Comparison of ENCODE assay signal across 9 cellular contexts in the genomic region with DNA sequence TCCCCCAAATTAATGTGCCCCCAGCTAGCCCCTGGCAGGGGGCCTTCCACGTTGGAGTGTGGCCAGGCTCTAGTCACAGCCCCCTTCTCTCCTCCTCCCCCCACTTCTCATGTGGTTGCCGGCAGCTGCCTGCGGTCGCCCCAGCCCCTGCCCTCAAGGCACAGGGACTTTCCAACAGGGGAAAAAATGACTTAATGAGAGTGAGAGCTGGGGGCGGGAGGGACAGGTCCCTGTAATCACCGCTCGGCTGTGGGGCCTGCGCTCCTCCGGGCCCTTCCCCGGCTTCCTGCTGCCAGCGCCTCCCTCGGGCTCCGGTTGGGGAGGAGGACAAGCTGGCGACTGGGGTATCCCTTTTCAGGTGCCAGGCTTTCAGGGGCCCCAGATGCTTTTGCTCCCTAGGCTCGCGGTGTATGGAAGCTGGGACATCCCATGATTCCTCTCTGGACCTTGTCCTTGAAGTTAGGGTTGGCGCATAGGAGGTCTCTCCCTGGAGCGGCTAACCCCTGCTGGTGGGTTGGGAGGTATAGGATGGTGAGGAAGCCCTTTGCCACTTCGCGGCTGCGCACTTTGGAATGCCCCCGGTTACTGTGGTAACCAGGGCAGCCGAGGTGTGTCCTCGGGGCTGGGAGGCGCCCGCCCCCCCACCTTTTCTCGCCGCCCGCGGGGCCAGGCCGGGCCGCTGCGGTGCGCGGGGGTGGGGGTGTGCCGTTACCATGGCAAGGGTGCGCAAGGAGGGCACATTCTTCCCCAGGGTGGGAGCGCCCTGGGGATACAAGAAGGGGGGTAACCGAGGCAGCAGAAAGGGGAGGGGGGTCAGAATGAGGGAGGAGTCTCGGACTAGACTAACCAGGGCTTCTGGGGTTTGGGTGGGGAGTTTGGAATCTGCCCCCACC. TPM values are rescaled to one million over a fixed set of nuclear protein-coding genes. Genes with fewer than 3 reads are reported as not detected.
DNase-seq lines count a peak whose midpoint lies in the region; ATAC-seq and TF ChIP-seq lines count a peak whose summit lies in the region.
"Had no signal": no experiment of that assay in that cellular context is flagged by ENCODE, and none has a peak within 500 bp of the region (broad histone marks: within the 10 kb centered on the region; RNA-seq: fewer than 3 reads in every experiment).

No MANE protein-coding gene starts in this region.

- H3K4me1 ChIP-seq in stomach = peaks cover 31 to 47% (median 39%) of the 10 kb centered on the region in 4 donors

- H3K27ac ChIP-seq in stomach = peak overlapping the region in 2 of 5 donors; percentile 10 to 46
- H3K27ac ChIP-seq: adrenal gland had no signal

- no peak for TF ChIP-seq POLR2A in stomach (IDR thresholded peaks at IDR 0.05)

- no peaks in the 10 kb centered on the region for H3K36me3 ChIP-seq in stomach
- H3K36me3 ChIP-seq: adrenal gland had no signal

- 2 to 6% (median 3%) methylated on average over 16 to 40 of the region's 40 CpGs for WGBS in stomach, 5 donors

- H3K27me3 Mint-ChIP-seq in activated naive CD8-positive, alpha-beta T cell treated with anti-CD3 and anti-CD28 coated beads, Interleukin-2, amount 50 U/mL, for 24 hours = peaks cover 38% of the 10 kb centered on the region
- peaks cover 12 to 21% (median 19%) of the 10 kb centered on the region in 3 donors for H3K27me3 Mint-ChIP-seq in naive B cell

- H3K4me3 ChIP-seq in stomach = peak overlapping the region in 3 of 4 donors; percentile 2 to 39 (median 14)

- no peaks in the 10 kb centered on the region for H3K9me3 ChIP-seq in stomach
- H3K9me3 ChIP-seq: adrenal gland had no signal

- DNase-seq in EL (peak; percentile 63), HT-29 (ENCODE audit: low spot score) (peak; percentile 92), SW480 (ENCODE audit: low spot score) (peak; percentile 93), naive B cell (peak; percentile 96), stomach (peak; percentile 41), NCI-H774 (lab: John Stamatoyannopoulos, UW) (no peak)
- peak; percentile 89 for DNase-seq in activated naive CD8-positive, alpha-beta T cell treated with anti-CD3 and anti-CD28 coated beads, Interleukin-2, amount 50 U/mL, for 24 hours

- ATAC-seq in GM21360 (IDR thresholded peaks at IDR 0.05; ENCODE audit: unreplicated experiment) (peak; percentile 42), naive B cell (ENCODE audit: low read depth in 2 of 2) (peak; percentile 59 to 61)
- ATAC-seq in activated naive CD8-positive, alpha-beta T cell treated with anti-CD3 and anti-CD28 coated beads, Interleukin-2, amount 50 U/mL, for 24 hours = peak; percentile 80

- peak overlapping the region; percentile 77 for H3K4me3 Mint-ChIP-seq in activated naive CD8-positive, alpha-beta T cell treated with anti-CD3 and anti-CD28 coated beads, Interleukin-2, amount 50 U/mL, for 24 hours
- H3K4me3 Mint-ChIP-seq in naive B cell = peak overlapping the region; percentile 76 to 94 (median 87)

- intact Hi-C loops in stomach (cut with DNase I; ENCODE audit: low total_unique reads) = no loop called here

- no peaks in the 10 kb centered on the region for H3K36me3 Mint-ChIP-seq in activated naive CD8-positive, alpha-beta T cell treated with anti-CD3 and anti-CD28 coated beads, Interleukin-2, amount 50 U/mL, for 24 hours (ENCODE audit: low read depth)
- H3K36me3 Mint-ChIP-seq in naive B cell = no peaks in the 10 kb centered on the region

- H3K27ac Mint-ChIP-seq in activated naive CD8-positive, alpha-beta T cell treated with anti-CD3 and anti-CD28 coated beads, Interleukin-2, amount 50 U/mL, for 24 hours = peak overlapping the region; percentile 91
- peak overlapping the region; percentile 97 to 100 (median 100) for H3K27ac Mint-ChIP-seq in naive B cell

- TF ChIP-seq CTCF in stomach (IDR thresholded peaks at IDR 0.05) = no peak

- peaks cover 64% of the 10 kb centered on the region for H3K4me1 Mint-ChIP-seq in activated naive CD8-positive, alpha-beta T cell treated with anti-CD3 and anti-CD28 coated beads, Interleukin-2, amount 50 U/mL, for 24 hours
- peaks cover 54 to 60% (median 55%) of the 10 kb centered on the region in 3 donors for H3K4me1 Mint-ChIP-seq in naive B cell

- TF ChIP-seq EP300 in stomach (IDR thresholded peaks at IDR 0.05) = no peak

- no peaks in the 10 kb centered on the region for H3K9me3 Mint-ChIP-seq in activated naive CD8-positive, alpha-beta T cell treated with anti-CD3 and anti-CD28 coated beads, Interleukin-2, amount 50 U/mL, for 24 hours
- H3K9me3 Mint-ChIP-seq in naive B cell = no peaks in the 10 kb centered on the region

- H3K27me3 ChIP-seq in stomach = peaks cover 10 to 100% (median 78%) of the 10 kb centered on the region in 3 donors

RNA-seq across cellular contexts. Expression of gene WNT10A, which starts 16.1 kb away (rescaled TPM):
- total RNA-seq in HT-29 (2014; rRNA removed; shearing (Covaris generic)) = 14.9 and 18.7 TPM in 2 replicates
- polyA plus RNA-seq in naive B cell (ENCODE audit: low read depth in 6 of 6) (10 to 100 TPM in 3 of 6 donors, 1 to 10 TPM in 3; 6.4 to 23.9 (median 10.7) TPM), stomach (1 to 10 TPM in 1 of 3 donors, not detected in 2; 6.7 TPM)
- total RNA-seq in stomach = 1 to 10 TPM in 1 of 5 donors, not detected in 4; 4.3 TPM

RNA-seq across cellular contexts. Expression of gene WNT6, which starts 37.1 kb away (rescaled TPM):
- not detected in 2 replicates for total RNA-seq in HT-29 (2014; rRNA removed; shearing (Covaris generic))
- polyA plus RNA-seq in naive B cell (ENCODE audit: low read depth in 6 of 6) (under 1 TPM in 4 of 6 donors, not detected in 2; 0.44 to 0.79 (median 0.57) TPM), stomach (1 to 10 TPM in 1 of 3 donors, under 1 TPM in 2; 0.25 to 2.9 (median 0.76) TPM)
- total RNA-seq in stomach = 1 to 10 TPM in 2 of 5 donors, not detected in 3; 1.8 to 3.3 TPM
